Comparison of ENCODE assay signal across 8 cellular contexts in genomic region chr16:69328854-69329316, GRCh38. TPM values are rescaled to one million over a fixed set of nuclear protein-coding genes. Genes with fewer than 3 reads are reported as not detected.
DNase-seq lines count a peak whose midpoint lies in the region; ATAC-seq, FAIRE-seq and TF ChIP-seq lines count a peak whose summit lies in the region.

No MANE protein-coding gene starts in this region.

- CTCF ChIA-PET in endothelial cell of umbilical vein (lab: Charles Lee) = interaction anchor here (0.9 to 1.5 kb wide), 3 partner anchors 10 to 426 kb away, joined by 3 to 6 read pairs (median 5); partner anchors contain the start of genes COG8, NIP7 and NOB1

- no peaks in the 10 kb centered on the region for H3K9me1 ChIP-seq in endothelial cell of umbilical vein (replicated peaks; ENCODE audit: control insufficient read depth, extremely low read depth, insufficient read depth, low read length)

- H3K27ac ChIP-seq in RWPE2 (ENCODE audit: poor library complexity, severe bottlenecking) = peak overlapping the region; percentile 57
- H3K27ac ChIP-seq in endothelial cell of umbilical vein (ENCODE audit: insufficient read depth, low read depth, low read length) = no peak overlapping the region

- H3K79me2 ChIP-seq in endothelial cell of umbilical vein (ENCODE audit: control insufficient read depth, insufficient read depth, low read length) = peaks cover 40% of the 10 kb centered on the region

- H4K20me1 ChIP-seq in endothelial cell of umbilical vein (replicated peaks; ENCODE audit: control insufficient read depth, extremely low read depth, insufficient read depth, low read length) = no peaks in the 10 kb centered on the region

- no peak overlapping the region for H2AFZ ChIP-seq in endothelial cell of umbilical vein (ENCODE audit: low read depth, low read length)

- no peak for TF ChIP-seq POLR2A in endothelial cell of umbilical vein (IDR thresholded peaks at IDR 0.05; ENCODE audit: low read depth, low read length)

- TF ChIP-seq CTCF in RWPE2 (IDR thresholded peaks at IDR 0.05; ENCODE audit: poor library complexity, severe bottlenecking) (no peak), endothelial cell of umbilical vein (IDR thresholded peaks at IDR 0.05; ENCODE audit: extremely low read depth in 1 of 2, insufficient read depth in 1 of 2, low read depth in 1 of 2, low read length in 2 of 2) (no peak)

- peak overlapping the region; percentile 6 for H3K9ac ChIP-seq in endothelial cell of umbilical vein (replicated peaks; ENCODE audit: extremely low read depth, insufficient read depth, low read length)

- H3K4me3 ChIP-seq in RWPE2 (ENCODE audit: severe bottlenecking) (peak overlapping the region; percentile 83), endothelial cell of umbilical vein (replicated peaks in 1 of 3; ENCODE audit: insufficient read depth in 1 of 3, low read depth in 1 of 3, low read length in 3 of 3) (peak overlapping the region in 1 of 3 experiments; percentile 35)

- H3K27me3 ChIP-seq in RWPE2 (ENCODE audit: insufficient read depth, poor library complexity, severe bottlenecking) = no peaks in the 10 kb centered on the region
- H3K27me3 ChIP-seq in endothelial cell of umbilical vein (ENCODE audit: control insufficient read depth in 2 of 2, insufficient read depth in 2 of 2, low read length in 2 of 2) = no peaks in the 10 kb centered on the region

- H3K36me3 ChIP-seq in RWPE2 (ENCODE audit: low read depth) (peaks cover 74% of the 10 kb centered on the region), endothelial cell of umbilical vein (ENCODE audit: control insufficient read depth in 2 of 2, extremely low read depth in 1 of 2, insufficient read depth in 2 of 2, low read length in 2 of 2) (peaks cover 0 to 8% of the 10 kb centered on the region in 2 experiments)

- H3K4me2 ChIP-seq in endothelial cell of umbilical vein (ENCODE audit: insufficient read depth, low read length) = peak overlapping the region; percentile 60

- peak; percentile 76 for FAIRE-seq in endothelial cell of umbilical vein (lab: Jason Lieb, UNC)

- ATAC-seq in RWPE2 (ENCODE audit: low read depth) (peak; percentile 16), GM19324 (IDR thresholded peaks at IDR 0.05; ENCODE audit: low FRiP score, unreplicated experiment) (no peak), HG03521 (IDR thresholded peaks at IDR 0.05; ENCODE audit: unreplicated experiment) (no peak), HG03196 (IDR thresholded peaks at IDR 0.05; ENCODE audit: unreplicated experiment) (no peak)

- dilution Hi-C loops in endothelial cell of umbilical vein (cut with MboI; ENCODE audit: extremely low pct_ligation_motif_present, low sequenced_read_pairs) = no loop called here

- DNase-seq in NCI-H146 (lab: John Stamatoyannopoulos, UW) = peak; percentile 5
- DNase-seq in NCI-H146 treated with DMSO at 0.1 percent for 48 hours (lab: John Stamatoyannopoulos, UW; ENCODE audit: unreplicated experiment) = no peak
- peak; percentile 45 for DNase-seq in RWPE2 (ENCODE audit: low spot score)
- peak; percentile 44 for DNase-seq in endothelial cell of umbilical vein (ENCODE audit: low read depth, low spot score)
- peak; percentile 9 for DNase-seq in retina

- intact Hi-C loops in endothelial cell of umbilical vein (cut with micrococcal nuclease) = no loop called here

- POLR2A ChIA-PET in endothelial cell of umbilical vein (lab: Charles Lee) = interaction anchor here (0.6 kb wide), 1 partner anchor 12 kb away, joined by 3 read pairs; no protein-coding TSS in a partner anchor

- H3K9me3 ChIP-seq in RWPE2 (ENCODE audit: severe bottlenecking) (no peaks in the 10 kb centered on the region), endothelial cell of umbilical vein (replicated peaks; ENCODE audit: control insufficient read depth, insufficient read depth, low read length) (no peaks in the 10 kb centered on the region)

- no TSS peak for BruUV-seq in endothelial cell of umbilical vein (replicated peaks; lab: Mats Ljungman, UMichigan)

- H3K4me1 ChIP-seq in RWPE2 (ENCODE audit: insufficient read depth, poor library complexity, severe bottlenecking) (peaks cover 13% of the 10 kb centered on the region), endothelial cell of umbilical vein (ENCODE audit: control insufficient read depth, extremely low read depth, insufficient read depth, low read length) (peaks cover 21% of the 10 kb centered on the region)

TF ChIP-seq in endothelial cell of umbilical vein, 7 proteins besides CTCF, POLR2A, EP300 and RAD21:
- TF ChIP-seq FOS (IDR thresholded peaks at IDR 0.05; ENCODE audit: borderline replicate concordance, insufficient read depth, low read length) (no peak), MAX (IDR thresholded peaks at IDR 0.05; ENCODE audit: insufficient read depth, insufficient read length) (no peak), MYC (IDR thresholded peaks at IDR 0.05; ENCODE audit: low read depth, low read length) (no peak), GATA2 (IDR thresholded peaks at IDR 0.05; ENCODE audit: insufficient read depth, insufficient read length, low read depth, low read length) (no peak), JUN (IDR thresholded peaks at IDR 0.05; ENCODE audit: borderline replicate concordance, insufficient read depth, insufficient read length, low read depth) (no peak), EZH2 (IDR thresholded peaks at IDR 0.05; ENCODE audit: borderline replicate concordance, low read depth, low read length, severe bottlenecking) (no peak), POLR2AphosphoS5 (IDR thresholded peaks at IDR 0.05; ENCODE audit: insufficient read depth, low read depth, low read length) (no peak)

RNA-seq across cellular contexts. Expression of gene PDF, which starts 1.5 kb away (rescaled TPM):
- total RNA-seq in endothelial cell of umbilical vein = 13.3 and 16.7 TPM in 2 replicates
- 12.1 and 13.1 TPM in 2 replicates for polyA plus RNA-seq in endothelial cell of umbilical vein
- polyA plus RNA-seq in endothelial cell of umbilical vein (2011; cell fraction: cytosol; rRNA removed) = 9.3 TPM in 2 replicates
- 3.0 and 4.9 TPM in 2 replicates for polyA plus RNA-seq in endothelial cell of umbilical vein (2011; cell fraction: nucleus; rRNA removed)
- polyA plus RNA-seq in endothelial cell of umbilical vein (2012) = 4.1 and 4.3 TPM in 2 replicates
- 2.7 and 3.0 TPM in 2 replicates for polyA minus RNA-seq in endothelial cell of umbilical vein
- polyA minus RNA-seq in endothelial cell of umbilical vein (2011; cell fraction: cytosol; rRNA and poly(A)+ RNA removed) = 19.8 TPM
- 1.6 and 2.4 TPM in 2 replicates for polyA minus RNA-seq in endothelial cell of umbilical vein (2011; cell fraction: nucleus; rRNA and poly(A)+ RNA removed)

RNA-seq across cellular contexts. Expression of gene COG8, which starts 10.5 kb away (rescaled TPM):
- 25.1 and 31.6 TPM in 2 replicates for total RNA-seq in endothelial cell of umbilical vein
- polyA plus RNA-seq in endothelial cell of umbilical vein = 29.0 and 33.2 TPM in 2 replicates
- polyA plus RNA-seq in endothelial cell of umbilical vein (2011; cell fraction: cytosol; rRNA removed) = 22.4 and 24.1 TPM in 2 replicates
- 18.7 and 19.8 TPM in 2 replicates for polyA plus RNA-seq in endothelial cell of umbilical vein (2011; cell fraction: nucleus; rRNA removed)
- polyA plus RNA-seq in endothelial cell of umbilical vein (2012) = 14.8 and 19.5 TPM in 2 replicates
- polyA minus RNA-seq in endothelial cell of umbilical vein = 33.7 and 40.4 TPM in 2 replicates
- polyA minus RNA-seq in endothelial cell of umbilical vein (2011; cell fraction: cytosol; rRNA and poly(A)+ RNA removed) = 43.8 TPM
- 19.0 and 21.7 TPM in 2 replicates for polyA minus RNA-seq in endothelial cell of umbilical vein (2011; cell fraction: nucleus; rRNA and poly(A)+ RNA removed)

RNA-seq across cellular contexts. Expression of gene NIP7, which starts 10.7 kb away (rescaled TPM):
- total RNA-seq in endothelial cell of umbilical vein = 40.9 and 46.8 TPM in 2 replicates
- 8.1 and 8.8 TPM in 2 replicates for polyA plus RNA-seq in endothelial cell of umbilical vein
- 11.6 and 12.3 TPM in 2 replicates for polyA plus RNA-seq in endothelial cell of umbilical vein (2011; cell fraction: cytosol; rRNA removed)
- polyA plus RNA-seq in endothelial cell of umbilical vein (2011; cell fraction: nucleus; rRNA removed) = 8.6 and 10.4 TPM in 2 replicates
- polyA plus RNA-seq in endothelial cell of umbilical vein (2012) = 32.2 and 44.1 TPM in 2 replicates
- polyA minus RNA-seq in endothelial cell of umbilical vein = 16.8 and 17.6 TPM in 2 replicates
- 12.2 TPM for polyA minus RNA-seq in endothelial cell of umbilical vein (2011; cell fraction: cytosol; rRNA and poly(A)+ RNA removed)
- 6.8 and 10.9 TPM in 2 replicates for polyA minus RNA-seq in endothelial cell of umbilical vein (2011; cell fraction: nucleus; rRNA and poly(A)+ RNA removed)

RNA-seq across cellular contexts. Expression of gene VPS4A, which starts 17.7 kb away (rescaled TPM):
- 34.8 and 37.1 TPM in 2 replicates for total RNA-seq in endothelial cell of umbilical vein
- polyA plus RNA-seq in endothelial cell of umbilical vein = 20.9 and 22.3 TPM in 2 replicates
- 23.8 and 24.3 TPM in 2 replicates for polyA plus RNA-seq in endothelial cell of umbilical vein (2011; cell fraction: cytosol; rRNA removed)
- polyA plus RNA-seq in endothelial cell of umbilical vein (2011; cell fraction: nucleus; rRNA removed) = 39.1 and 39.8 TPM in 2 replicates
- polyA plus RNA-seq in endothelial cell of umbilical vein (2012) = 43.6 and 48.3 TPM in 2 replicates
- 23.5 and 28.4 TPM in 2 replicates for polyA minus RNA-seq in endothelial cell of umbilical vein
- 16.0 TPM for polyA minus RNA-seq in endothelial cell of umbilical vein (2011; cell fraction: cytosol; rRNA and poly(A)+ RNA removed)
- 17.9 and 21.1 TPM in 2 replicates for polyA minus RNA-seq in endothelial cell of umbilical vein (2011; cell fraction: nucleus; rRNA and poly(A)+ RNA removed)

RNA-seq across cellular contexts. Expression of gene TMED6, which starts 22.7 kb away (rescaled TPM):
- 0.37 and 1.2 TPM in 2 replicates for total RNA-seq in endothelial cell of umbilical vein
- polyA plus RNA-seq in endothelial cell of umbilical vein = not detected in 2 replicates
- not detected in 2 replicates for polyA plus RNA-seq in endothelial cell of umbilical vein (2011; cell fraction: cytosol; rRNA removed)
- polyA plus RNA-seq in endothelial cell of umbilical vein (2011; cell fraction: nucleus; rRNA removed) = 0.32 and 0.68 TPM in 2 replicates
- polyA plus RNA-seq in endothelial cell of umbilical vein (2012) = 0.68 and 0.74 TPM in 2 replicates
- 1.4 TPM in 1 of 2 replicates, not detected in the other for polyA minus RNA-seq in endothelial cell of umbilical vein
- polyA minus RNA-seq in endothelial cell of umbilical vein (2011; cell fraction: cytosol; rRNA and poly(A)+ RNA removed) = not detected
- 0.91 TPM in 1 of 2 replicates, not detected in the other for polyA minus RNA-seq in endothelial cell of umbilical vein (2011; cell fraction: nucleus; rRNA and poly(A)+ RNA removed)
